In the genomic region with DNA sequence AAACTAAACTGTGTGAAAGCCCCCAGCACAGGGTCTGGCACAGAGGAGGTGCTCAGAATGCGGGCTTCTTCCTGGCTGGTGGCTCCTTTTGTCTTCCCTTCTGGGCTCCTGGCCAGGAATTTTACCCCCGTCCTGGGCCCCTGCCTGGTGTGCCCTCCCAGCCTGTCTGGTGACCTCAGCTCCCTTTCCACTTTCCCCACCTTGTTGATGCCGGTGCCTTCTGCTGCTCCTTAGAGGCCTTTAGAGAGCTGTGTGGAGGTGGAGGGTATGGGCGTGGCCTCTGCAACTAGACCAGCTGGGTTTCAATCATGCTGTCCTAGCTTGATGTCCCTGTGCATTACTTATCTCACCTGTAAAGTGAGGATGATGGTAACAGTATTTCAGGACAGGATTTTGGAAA, we compare ENCODE assay signal across 26 cellular contexts. TPM values are rescaled to one million over a fixed set of nuclear protein-coding genes. Genes with fewer than 3 reads are reported as not detected.
"Had no signal": no experiment of that assay in that cellular context is flagged by ENCODE, and none has a peak within 500 bp of the region (broad histone marks: within the 10 kb centered on the region; RNA-seq: fewer than 3 reads in every experiment).

No MANE protein-coding gene starts in this region.

- H3K4me3 ChIP-seq: esophagus squamous epithelium, psoas muscle, right lobe of liver, testis, transverse colon had no signal

- DNase-seq: effector memory CD8-positive, alpha-beta T cell; esophagus squamous epithelium; foreskin fibroblast; head of caudate nucleus; hippocampal formation; naive thymus-derived CD8-positive, alpha-beta T cell; psoas muscle; retina; right lobe of liver; stimulated activated CD4-positive, alpha-beta T cell treated with anti-CD3 and anti-CD28 coated beads, Interleukin-2, amount 100 ng/mL, for 24 hours; stimulated activated CD4-positive, alpha-beta T cell treated with anti-CD3 and anti-CD28 coated beads, Interleukin-4, amount 100 ng/mL, for 4 hours; stimulated activated naive B cell treated with anti-CD40 and anti-IgM and Interleukin-4, amounts not matched to agents 10 μg/mL and 1 μg/mL and 100 μg/mL, for 72 hours; stimulated activated naive CD8-positive, alpha-beta T cell treated with anti-CD3 and anti-CD28 coated beads, Interleukin-15, amount 100 ng/mL, for 72 hours; transverse colon had no signal

- H3K36me3 ChIP-seq: esophagus squamous epithelium, neutrophil, right lobe of liver, transverse colon had no signal

- H3K9me3 ChIP-seq: esophagus squamous epithelium, neutrophil, psoas muscle, right lobe of liver, testis, transverse colon had no signal

- H3K4me1 ChIP-seq: esophagus squamous epithelium, psoas muscle, right lobe of liver, transverse colon had no signal

- ATAC-seq: effector memory CD8-positive, alpha-beta T cell; naive thymus-derived CD8-positive, alpha-beta T cell; psoas muscle; right lobe of liver; stimulated activated naive B cell treated with anti-CD40 and anti-IgM and Interleukin-4, amounts not matched to agents 10 μg/mL and 1 μg/mL and 100 μg/mL, for 72 hours; stimulated activated naive CD8-positive, alpha-beta T cell treated with anti-CD3 and anti-CD28 coated beads, Interleukin-15, amount 100 ng/mL, for 72 hours had no signal

- H3K27ac ChIP-seq: epithelial cell of prostate, esophagus squamous epithelium, neutrophil, psoas muscle, right lobe of liver, testis, transverse colon had no signal

- H3K27me3 ChIP-seq: esophagus squamous epithelium, neutrophil, right lobe of liver, testis, transverse colon had no signal

RNA-seq across cellular contexts. Expression of a gene that starts 16.8 kb away (rescaled TPM):
- total RNA-seq: esophagus squamous epithelium; kidney epithelial cell; liver; lung microvascular endothelial cell; mesenteric fat pad; naive thymus-derived CD8-positive, alpha-beta T cell; osteoblast; psoas muscle; right lobe of liver; subcutaneous adipose tissue; ureter had no signal
- polyA plus RNA-seq: naive thymus-derived CD8-positive, alpha-beta T cell; neural cell had no signal

RNA-seq across cellular contexts. Expression of a gene that starts 17.2 kb away (rescaled TPM):
- total RNA-seq: kidney epithelial cell; lung microvascular endothelial cell; mesenteric fat pad; mononuclear cell; naive thymus-derived CD8-positive, alpha-beta T cell; osteoblast; psoas muscle; right lobe of liver; subcutaneous adipose tissue; testis had no signal
- polyA plus RNA-seq: neural cell had no signal
